ENCODE assay signal across 18 cellular contexts in the genomic region with DNA sequence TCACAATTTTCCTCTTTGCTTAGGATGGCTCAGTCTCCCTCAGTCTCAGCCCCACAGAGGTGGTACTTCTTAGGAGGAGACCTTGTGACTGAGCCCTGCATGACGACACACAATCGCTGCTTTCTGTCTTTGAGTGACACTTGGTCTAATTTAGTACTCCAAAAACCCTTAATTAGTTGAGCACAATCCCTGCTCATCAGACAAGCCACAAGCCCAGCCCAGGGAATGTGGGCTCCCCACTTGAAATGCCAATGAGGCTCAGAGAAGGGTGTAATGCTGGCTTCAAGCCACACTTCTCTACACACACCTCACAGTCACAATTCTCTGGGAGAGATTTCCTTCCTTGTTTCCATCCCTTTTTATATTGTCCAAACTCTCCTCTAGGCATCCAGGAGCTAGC.
DNase-seq lines count a peak whose midpoint lies in the region; ATAC-seq and TF ChIP-seq lines count a peak whose summit lies in the region.
"Had no signal": no experiment of that assay in that cellular context is flagged by ENCODE, and none has a peak within 500 bp of the region (broad histone marks: within the 10 kb centered on the region; RNA-seq: fewer than 3 reads in every experiment).

No MANE protein-coding gene starts in this region.

- no peak overlapping the region for H3K4me3 Mint-ChIP-seq in activated CD8-positive, alpha-beta T cell treated with anti-CD3 and anti-CD28 coated beads for 36 hours
- no peak overlapping the region for H3K4me3 Mint-ChIP-seq in CD4-positive, alpha-beta T cell

- dilution Hi-C loops in IMR-90 (cut with HindIII; ENCODE audit: low sequenced_read_pairs, unreplicated experiment), result no loop called here

- H3K18ac ChIP-seq in IMR-90 (ENCODE audit: low read depth, low read length), result no peak overlapping the region

- peaks cover 10% of the 10 kb centered on the region for H3K4me1 ChIP-seq in IMR-90 (ENCODE audit: control insufficient read depth, insufficient read depth, low read length)
- H3K4me1 ChIP-seq: BE2C had no signal

- no TSS peak for BruUV-seq in IMR-90 (replicated peaks; lab: Mats Ljungman, UMichigan)

- no peak overlapping the region for H3K9ac ChIP-seq in IMR-90 (ENCODE audit: low read depth, low read length)

- no peak overlapping the region for H2AK9ac ChIP-seq in IMR-90 (replicated peaks; ENCODE audit: low read depth, low read length, poor library complexity)

- H3K4ac ChIP-seq in IMR-90 (ENCODE audit: low read depth, low read length), result no peak overlapping the region

- no peaks in the 10 kb centered on the region for H3K9me1 ChIP-seq in IMR-90 (ENCODE audit: insufficient read depth, low read length)

- H2AK5ac ChIP-seq in IMR-90 (ENCODE audit: low read depth, low read length), result peak overlapping the region; percentile 21; the same call in 1 of the 2 replicates

- H3K36me3 Mint-ChIP-seq in activated CD8-positive, alpha-beta T cell treated with anti-CD3 and anti-CD28 coated beads for 36 hours (ENCODE audit: low read depth), result no peaks in the 10 kb centered on the region
- H3K36me3 Mint-ChIP-seq in CD4-positive, alpha-beta T cell (ENCODE audit: low read depth), result no peaks in the 10 kb centered on the region

- no peaks in the 10 kb centered on the region for H3K9me3 Mint-ChIP-seq in activated CD8-positive, alpha-beta T cell treated with anti-CD3 and anti-CD28 coated beads for 36 hours
- no peaks in the 10 kb centered on the region for H3K9me3 Mint-ChIP-seq in CD4-positive, alpha-beta T cell

- intact Hi-C loops in IMR-90 (cut with micrococcal nuclease), result no loop called here
- intact Hi-C loops in activated CD8-positive, alpha-beta T cell treated with anti-CD3 and anti-CD28 coated beads for 36 hours (cut with micrococcal nuclease), result no loop called here
- intact Hi-C loops in CD4-positive, alpha-beta T cell (cut with DNase I, micrococcal nuclease), result no loop called here

- H4K20me1 ChIP-seq in IMR-90 (ENCODE audit: insufficient read depth, low read length), result no peaks in the 10 kb centered on the region

- no peak overlapping the region for H3K4me3 ChIP-seq in IMR-90 (ENCODE audit: insufficient read depth, low read depth, low read length)

- no peak overlapping the region for H4K8ac ChIP-seq in IMR-90 (ENCODE audit: low read depth in 2 of 2, low read length in 2 of 2)

- H2BK15ac ChIP-seq in IMR-90 (ENCODE audit: low read depth, low read length), result no peak overlapping the region

- peaks cover 2% of the 10 kb centered on the region; the same call in 1 of the 2 replicates for H3K36me3 ChIP-seq in IMR-90 (ENCODE audit: control insufficient read depth, insufficient read depth, low read length)
- H3K36me3 ChIP-seq: BE2C had no signal

- H3K9me3 ChIP-seq in IMR-90 (ENCODE audit: control insufficient read depth, insufficient read depth, low read length), result no peaks in the 10 kb centered on the region
- H3K9me3 ChIP-seq in CD4-positive, alpha-beta T cell (ENCODE audit: control insufficient read depth, low read length), result no peaks in the 10 kb centered on the region
- H3K9me3 ChIP-seq: BE2C had no signal

- no peak for TF ChIP-seq POLR2A in IMR-90 (IDR thresholded peaks at IDR 0.05; ENCODE audit: low read depth, low read length)

- peak overlapping the region; percentile 22; the same call in 1 of the 2 replicates for H4K91ac ChIP-seq in IMR-90 (ENCODE audit: insufficient read depth, low read depth, low read length)

- H2AFZ ChIP-seq in IMR-90 (replicated peaks; ENCODE audit: low read length, poor library complexity), result no peak overlapping the region

- no peak overlapping the region for H3K4me2 ChIP-seq in IMR-90 (ENCODE audit: low read depth, low read length)

- ATAC-seq in IMR-90 (ENCODE audit: low read depth) (no peak), HG03097 (IDR thresholded peaks at IDR 0.05; ENCODE audit: low FRiP score, unreplicated experiment) (no peak)
- no peak for ATAC-seq in activated CD8-positive, alpha-beta T cell treated with anti-CD3 and anti-CD28 coated beads for 36 hours
- no peak for ATAC-seq in CD4-positive, alpha-beta T cell (ENCODE audit: poor library complexity)
- ATAC-seq: Right ventricle myocardium inferior had no signal

- peak overlapping the region; percentile 5 for H2BK120ac ChIP-seq in IMR-90 (ENCODE audit: low read depth, low read length)

- H4K5ac ChIP-seq in IMR-90 (ENCODE audit: low read depth, low read length), result no peak overlapping the region

- POLR2A ChIA-PET in IMR-90 (lab: Charles Lee; ENCODE audit: unreplicated experiment), result no interaction called here
- POLR2A ChIA-PET in activated CD8-positive, alpha-beta T cell treated with anti-CD3 and anti-CD28 coated beads for 36 hours (lab: Charles Lee), result no interaction called here
- POLR2A ChIA-PET in CD4-positive, alpha-beta T cell (lab: Charles Lee), result no interaction called here

- H3K56ac ChIP-seq in IMR-90 (ENCODE audit: extremely low read depth, insufficient read depth, low read length), result no peak overlapping the region

- H2BK20ac ChIP-seq in IMR-90 (ENCODE audit: low read depth, low read length), result no peak overlapping the region; the same call in 1 of the 2 replicates

- CTCF ChIA-PET in IMR-90 (lab: Yijun Ruan, JAX), result no interaction called here
- CTCF ChIA-PET in activated CD8-positive, alpha-beta T cell treated with anti-CD3 and anti-CD28 coated beads for 36 hours (lab: Charles Lee), result interaction anchor here (0.6 kb wide), 1 partner anchor 30 kb away, joined by 3 read pairs; no protein-coding TSS in a partner anchor
- CTCF ChIA-PET in CD4-positive, alpha-beta T cell (lab: Charles Lee), result interaction anchor here (1.1 kb wide), 1 partner anchor 9 kb away, joined by 3 read pairs; no protein-coding TSS in a partner anchor

- no peak for TF ChIP-seq RAD21 in IMR-90 (IDR thresholded peaks at IDR 0.05; ENCODE audit: low read length)

- WGBS in IMR-90 (ENCODE audit: extremely low coverage in 2 of 2, insufficient read length in 1 of 2), 2 experiments, result 100% methylated on average over 2 of the region's 2 CpGs; no CpG with 5 or more reads in 1 of the 2 experiments

- no peaks in the 10 kb centered on the region for H3K27me3 ChIP-seq in IMR-90 (ENCODE audit: control insufficient read depth, insufficient read depth, low read length)
- no peaks in the 10 kb centered on the region for H3K27me3 ChIP-seq in CD4-positive, alpha-beta T cell (ENCODE audit: control insufficient read depth, insufficient read depth, low read length)

- no peak overlapping the region for H3K27ac Mint-ChIP-seq in activated CD8-positive, alpha-beta T cell treated with anti-CD3 and anti-CD28 coated beads for 36 hours
- no peak overlapping the region for H3K27ac Mint-ChIP-seq in CD4-positive, alpha-beta T cell

- H2BK5ac ChIP-seq in IMR-90 (ENCODE audit: low read depth, low read length, poor library complexity, severe bottlenecking), result no peak overlapping the region

- DNase-seq in IMR-90, result no peak
- DNase-seq in NCI-H69 (lab: John Stamatoyannopoulos, UW), result peak; percentile 12
- peak; percentile 37 for DNase-seq in cerebellar cortex (ENCODE audit: low spot score)
- DNase-seq in superior temporal gyrus (ENCODE audit: extremely low spot score), result peak; percentile 17
- no peak for DNase-seq in activated CD8-positive, alpha-beta T cell treated with anti-CD3 and anti-CD28 coated beads for 36 hours
- no peak for DNase-seq in CD4-positive, alpha-beta T cell
- DNase-seq: BE2C, H7, MM.1S, NCI-H1048, NCI-H1436 treated with DMSO at 0.1 percent for 48 hours, NCI-H1930, NCI-H226, NCI-H524, OCI-M1, SW 1271 had no signal

- H3K79me1 ChIP-seq in IMR-90 (ENCODE audit: low read depth in 1 of 2, low read length in 2 of 2), result no peaks in the 10 kb centered on the region

- H3K23ac ChIP-seq in IMR-90 (ENCODE audit: low read depth, low read length), result no peak overlapping the region

- no peaks in the 10 kb centered on the region for H3K4me1 Mint-ChIP-seq in activated CD8-positive, alpha-beta T cell treated with anti-CD3 and anti-CD28 coated beads for 36 hours (ENCODE audit: low read depth)
- H3K4me1 Mint-ChIP-seq in CD4-positive, alpha-beta T cell (ENCODE audit: low read depth), result no peaks in the 10 kb centered on the region

- no peak overlapping the region for H3K14ac ChIP-seq in IMR-90 (replicated peaks; ENCODE audit: low read depth, low read length)

- H3K27me3 Mint-ChIP-seq in activated CD8-positive, alpha-beta T cell treated with anti-CD3 and anti-CD28 coated beads for 36 hours, result peaks cover 14% of the 10 kb centered on the region
- peaks cover 47% of the 10 kb centered on the region for H3K27me3 Mint-ChIP-seq in CD4-positive, alpha-beta T cell

- TF ChIP-seq CTCF in IMR-90 (conservative IDR thresholded peaks at IDR 0.05; ENCODE audit: low read depth, low read length), result no peak
- TF ChIP-seq CTCF in activated CD8-positive, alpha-beta T cell treated with anti-CD3 and anti-CD28 coated beads for 36 hours (IDR thresholded peaks at IDR 0.05), result no peak
- no peak for TF ChIP-seq CTCF in CD4-positive, alpha-beta T cell (IDR thresholded peaks at IDR 0.05)

- no peak overlapping the region for H3K27ac ChIP-seq in IMR-90 (ENCODE audit: insufficient read depth, low read length)
- H3K27ac ChIP-seq in CD4-positive, alpha-beta T cell (ENCODE audit: low read depth, low read length), result no peak overlapping the region

- in situ Hi-C loops in IMR-90 (cut with MboI; ENCODE audit: low sequenced_read_pairs), result no loop called here

TF ChIP-seq in IMR-90, 13 proteins besides CTCF, POLR2A, EP300 and RAD21:
- TF ChIP-seq CHD1 (IDR thresholded peaks at IDR 0.05; ENCODE audit: low read depth, low read length), result no peak
- TF ChIP-seq RFX5 (IDR thresholded peaks at IDR 0.05; ENCODE audit: low read depth, low read length), result no peak
- TF ChIP-seq, protein P1, sequence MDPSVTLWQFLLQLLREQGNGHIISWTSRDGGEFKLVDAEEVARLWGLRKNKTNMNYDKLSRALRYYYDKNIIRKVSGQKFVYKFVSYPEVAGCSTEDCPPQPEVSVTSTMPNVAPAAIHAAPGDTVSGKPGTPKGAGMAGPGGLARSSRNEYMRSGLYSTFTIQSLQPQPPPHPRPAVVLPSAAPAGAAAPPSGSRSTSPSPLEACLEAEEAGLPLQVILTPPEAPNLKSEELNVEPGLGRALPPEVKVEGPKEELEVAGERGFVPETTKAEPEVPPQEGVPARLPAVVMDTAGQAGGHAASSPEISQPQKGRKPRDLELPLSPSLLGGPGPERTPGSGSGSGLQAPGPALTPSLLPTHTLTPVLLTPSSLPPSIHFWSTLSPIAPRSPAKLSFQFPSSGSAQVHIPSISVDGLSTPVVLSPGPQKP (IDR thresholded peaks at IDR 0.05; ENCODE audit: borderline replicate concordance, low read depth, low read length), result no peak
- no peak for TF ChIP-seq CEBPB (IDR thresholded peaks at IDR 0.05; ENCODE audit: low read depth, low read length)

Comparison
In these comparisons a context has a peak if more than half of its experiments do, and no peak if none do; other contexts are left out.
1. DNase-seq: peak in NCI-H69 (single experiment), cerebellar cortex (single experiment) and superior temporal gyrus (single experiment); none in IMR-90 (single experiment), activated CD8-positive, alpha-beta T cell treated with anti-CD3 and anti-CD28 coated beads for 36 hours (single experiment) and CD4-positive, alpha-beta T cell (0 of 10).